Comparison of ENCODE assay signal across 18 cellular contexts in the genomic region with DNA sequence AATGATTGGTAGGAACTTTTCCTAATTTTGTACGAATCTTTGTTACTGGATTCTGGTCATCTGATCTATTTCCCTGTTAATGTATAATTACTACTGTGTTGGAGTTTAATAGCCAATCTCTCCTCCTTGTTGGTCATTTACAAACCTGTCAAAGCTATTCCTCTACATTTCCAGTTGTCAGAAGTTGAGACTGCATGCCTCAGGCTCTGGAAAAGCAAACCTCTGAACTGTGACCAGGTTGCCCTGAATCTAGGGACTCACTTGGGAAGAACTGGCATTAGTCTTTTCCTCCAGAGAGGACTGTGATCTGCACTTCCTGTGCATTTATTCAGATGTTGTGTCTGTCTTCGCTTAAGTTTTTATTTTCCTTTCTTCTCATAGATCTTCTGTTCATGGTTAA. TPM values are rescaled to one million over a fixed set of nuclear protein-coding genes. Genes with fewer than 3 reads are reported as not detected.
"Had no signal": no experiment of that assay in that cellular context is flagged by ENCODE, and none has a peak within 500 bp of the region (broad histone marks: within the 10 kb centered on the region; RNA-seq: fewer than 3 reads in every experiment).

No MANE protein-coding gene starts in this region.

- DNase-seq: activated CD4-positive, alpha-beta T cell treated with anti-CD3 and anti-CD28 coated beads, Interleukin-2, amount 10 ng/mL, durations not matched to agents 24 days and 14 days; activated CD4-positive, CD25-positive, alpha-beta regulatory T cell; activated CD8-positive, alpha-beta T cell treated with anti-CD3 and anti-CD28 coated beads, Interleukin-2, amount 10 ng/mL, durations not matched to agents 7 days and 5 days; activated effector memory CD4-positive, alpha-beta T cell treated with anti-CD3 and anti-CD28 coated beads, Interleukin-2, amount 50 U/mL, for 16 hours; activated naive CD4-positive, alpha-beta T cell treated with anti-CD3 and anti-CD28 coated beads, Interleukin-2, amount 50 U/mL, for 16 hours; activated T-cell treated with anti-CD3 and anti-CD28 coated beads, Interleukin-2, amount 50 U/mL, for 72 hours; brain microvascular endothelial cell; effector CD4-positive, alpha-beta T cell; gastrocnemius medialis; heart left ventricle; left cardiac atrium; stimulated activated CD4-positive, alpha-beta T cell treated with anti-CD3 and anti-CD28 coated beads, Interleukin-4, amount 100 ng/mL, for 4 hours; T-helper 1 cell; T-helper 9 cell had no signal

- H3K27me3 ChIP-seq: brain microvascular endothelial cell, gastrocnemius medialis, heart left ventricle, neural progenitor cell had no signal

- ATAC-seq: activated CD8-positive, alpha-beta T cell treated with anti-CD3 and anti-CD28 coated beads, Interleukin-2, amount 10 ng/mL, durations not matched to agents 7 days and 5 days; activated T-cell treated with anti-CD3 and anti-CD28 coated beads, Interleukin-2, amount 50 U/mL, for 72 hours; stimulated activated memory B cell treated with anti-CD40 and anti-IgM and Interleukin-4, amounts not matched to agents 10 μg/mL and 1 μg/mL and 100 μg/mL, for 72 hours had no signal

- H3K4me2 ChIP-seq: neural progenitor cell had no signal

- H3K4me3 ChIP-seq: gastrocnemius medialis, lung, neural progenitor cell had no signal

- H3K27ac ChIP-seq: brain microvascular endothelial cell, coronary artery, gastrocnemius medialis, neural progenitor cell had no signal

- H3K36me3 ChIP-seq: gastrocnemius medialis, heart left ventricle, neural progenitor cell had no signal

- H2AFZ ChIP-seq: neural progenitor cell had no signal

- H3K9ac ChIP-seq: neural progenitor cell had no signal

- H3K9me3 ChIP-seq: gastrocnemius medialis, heart left ventricle had no signal

RNA-seq across cellular contexts. Expression of a gene that starts 16.1 kb away (rescaled TPM):
- total RNA-seq: activated CD8-positive, alpha-beta T cell treated with anti-CD3 and anti-CD28 coated beads, Interleukin-2, amount 10 ng/mL, durations not matched to agents 7 days and 5 days had no signal

RNA-seq across cellular contexts. Expression of a gene that starts 20.6 kb away (rescaled TPM):
- total RNA-seq: activated CD8-positive, alpha-beta T cell treated with anti-CD3 and anti-CD28 coated beads, Interleukin-2, amount 10 ng/mL, durations not matched to agents 7 days and 5 days had no signal
